11 cellular contexts compared by ENCODE assay signal in genomic region chr5:107294151-107294550, GRCh38.
DNase-seq lines count a peak whose midpoint lies in the region; ATAC-seq, FAIRE-seq and TF ChIP-seq lines count a peak whose summit lies in the region.
"Had no signal": no experiment of that assay in that cellular context is flagged by ENCODE, and none has a peak within 500 bp of the region (broad histone marks: within the 10 kb centered on the region; RNA-seq: fewer than 3 reads in every experiment).

No MANE protein-coding gene starts in this region.

- TF ChIP-seq EP300 in K562 (IDR thresholded peaks at IDR 0.05; ENCODE audit: low read length): no peak

- intact Hi-C loops in K562 (cut with micrococcal nuclease): no loop called here
- intact Hi-C loops in thyroid gland (cut with DNase I): no loop called here

- H3K4me3 ChIP-seq in K562 (no peak overlapping the region), thyroid gland (replicated peaks in 1 of 3) (no peak overlapping the region)

- no peak overlapping the region for H2AFZ ChIP-seq in K562 (ENCODE audit: low read depth, low read length)

- H3K36me3 ChIP-seq in K562 (ENCODE audit: control insufficient read depth, insufficient read depth, low read length): no peaks in the 10 kb centered on the region
- H3K36me3 ChIP-seq in thyroid gland: no peaks in the 10 kb centered on the region

- no peak overlapping the region for H3K27ac ChIP-seq in K562 (ENCODE audit: extremely low read depth, low read depth, low read length)
- H3K27ac ChIP-seq in thyroid gland: no peak overlapping the region

- in situ Hi-C loops in K562 (cut with MboI): no loop called here

- TF ChIP-seq POLR2A in K562 (conservative IDR thresholded peaks at IDR 0.05): no peak
- no peak for TF ChIP-seq POLR2A in thyroid gland (IDR thresholded peaks at IDR 0.05)

- no peaks in the 10 kb centered on the region for H3K9me1 ChIP-seq in K562 (ENCODE audit: control insufficient read depth, insufficient read depth, low read length)

- no peaks in the 10 kb centered on the region for H3K79me2 ChIP-seq in K562 (ENCODE audit: control insufficient read depth, insufficient read depth, low read length)

- WGBS in K562 (ENCODE audit: insufficient coverage, low coverage, missing lambda C conversion rate): 0% methylated on average over 1 of the region's 1 CpG
- WGBS in thyroid gland, 2 donors: 0 to 48% methylated on average over 1 of the region's 1 CpG

- H4K20me1 ChIP-seq in K562 (replicated peaks; ENCODE audit: control insufficient read depth, insufficient read depth, low read length): no peaks in the 10 kb centered on the region

- TF ChIP-seq RAD21 in K562 (CRISPR knock-in tag; conservative IDR thresholded peaks at IDR 0.05 in 1 of 2, IDR thresholded peaks at IDR 0.05 in 1 of 2): no peak

- no peak for DNase-seq in K562 (ENCODE audit: extremely low read depth in 1 of 4, low spot score in 3 of 4)
- no peak for DNase-seq in NK-92 treated with Interleukin-12 subunit alpha and Interleukin-12 subunit beta, amount 100 ng/mL, for 24 hours (lab: John Stamatoyannopoulos, UW)
- DNase-seq in activated naive CD4-positive, alpha-beta T cell (lab: John Stamatoyannopoulos, UW): no peak
- DNase-seq in thyroid gland: no peak
- no peak for DNase-seq in NCI-H82 (lab: John Stamatoyannopoulos, UW)
- DNase-seq: DMS53, NCI-H446, posterior cingulate gyrus had no signal

- H3K4me1 ChIP-seq in K562 (replicated peaks in 1 of 2; ENCODE audit: control insufficient read depth in 2 of 2, insufficient read depth in 2 of 2, low read length in 2 of 2) (no peaks in the 10 kb centered on the region), thyroid gland (no peaks in the 10 kb centered on the region)

- no peak for FAIRE-seq in K562 (lab: Jason Lieb, UNC)

- H3K27me3 ChIP-seq in K562 (ENCODE audit: control insufficient read depth in 2 of 2, insufficient read depth in 2 of 2, low read length in 2 of 2) (no peaks in the 10 kb centered on the region), thyroid gland (no peaks in the 10 kb centered on the region)

- ATAC-seq in GM18867 (IDR thresholded peaks at IDR 0.05; ENCODE audit: unreplicated experiment): peak; percentile 63
- peak; percentile 65 for ATAC-seq in GM21786 (IDR thresholded peaks at IDR 0.05; ENCODE audit: unreplicated experiment)
- ATAC-seq in HG03439 (IDR thresholded peaks at IDR 0.05; ENCODE audit: unreplicated experiment): peak; percentile 58
- no peak for ATAC-seq in K562

- TF ChIP-seq CTCF in K562 (IDR thresholded peaks at IDR 0.05 in 2 of 3, conservative IDR thresholded peaks at IDR 0.05 in 1 of 3; ENCODE audit: insufficient read depth in 2 of 3, low read depth in 1 of 3, low read length in 3 of 3): no peak
- TF ChIP-seq CTCF in thyroid gland (IDR thresholded peaks at IDR 0.05): no peak

- H3K9me3 ChIP-seq in K562 (replicated peaks; ENCODE audit: control insufficient read depth, insufficient read depth, low read depth, low read length) (no peaks in the 10 kb centered on the region), thyroid gland (no peaks in the 10 kb centered on the region)

- POLR2A ChIA-PET in K562 (lab: Yijun Ruan, JAX): no interaction called here

- H3K4me2 ChIP-seq in K562 (ENCODE audit: insufficient read depth, low read length): no peak overlapping the region

- H3K9ac ChIP-seq in K562 (ENCODE audit: insufficient read depth in 1 of 2, low read depth in 2 of 2, low read length in 2 of 2): no peak overlapping the region

- no TSS peak for BruUV-seq in K562 (replicated peaks; lab: Mats Ljungman, UMichigan)

- CTCF ChIA-PET in K562 (lab: Yijun Ruan, JAX; ENCODE audit: low intra/inter-chr PET ratio): no interaction called here

TF ChIP-seq in K562, 482 proteins besides CTCF, POLR2A, EP300 and RAD21:
- TF ChIP-seq SPI1 (IDR thresholded peaks at IDR 0.05; ENCODE audit: borderline replicate concordance, low read depth, low read length): peak; percentile 80
- no peak for TF ChIP-seq ESRRA (IDR thresholded peaks at IDR 0.05; ENCODE audit: borderline replicate concordance, low read depth)
